In the genomic region with DNA sequence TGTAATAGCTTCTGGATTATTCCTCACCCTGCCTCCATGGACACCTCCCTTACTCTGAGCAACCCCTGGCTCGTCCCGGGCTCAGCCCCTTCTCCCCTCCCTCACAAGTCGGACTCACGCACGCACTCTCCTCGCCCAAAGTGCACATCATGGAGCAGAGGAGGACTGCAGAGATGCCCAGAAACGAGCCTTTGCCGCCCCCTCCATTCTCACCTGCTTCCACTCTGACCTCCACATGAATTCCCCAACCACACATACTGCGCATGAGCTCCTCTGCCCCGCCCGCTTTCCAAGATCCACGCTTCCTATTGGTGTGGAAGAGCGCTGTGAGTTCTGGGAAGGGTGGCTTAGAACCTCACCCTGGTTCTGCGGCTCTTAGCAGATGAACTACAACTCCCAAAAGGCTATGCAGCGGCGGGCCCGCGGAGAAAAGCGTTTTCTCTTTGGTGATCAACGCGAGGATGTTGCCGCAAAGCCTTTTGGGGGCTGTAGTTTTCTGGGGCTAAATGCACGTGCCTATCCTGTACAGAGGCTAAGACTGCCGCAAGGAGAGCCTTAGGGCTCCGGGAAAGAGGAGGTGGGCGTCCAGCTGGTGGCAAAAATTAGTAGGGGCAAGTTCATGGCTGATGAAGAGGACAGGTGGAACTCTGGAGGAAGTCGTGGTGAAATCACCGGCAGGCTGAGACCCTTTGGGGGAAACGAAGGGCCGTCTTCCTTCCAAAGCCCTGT, we compare ENCODE assay signal across 1 cellular context.
TF ChIP-seq lines count a peak whose summit lies in the region.

Gene PHB1 (minus strand): TSS at position 261 of the 729 bp plus-strand sequence. CDS start 1,618 bp downstream, outside the sequence.

TF ChIP-seq in K562, 482 proteins besides CTCF, POLR2A, EP300 and RAD21 (continued from another document and continues in another):
- TF ChIP-seq ZNF609 (CRISPR knock-in tag; IDR thresholded peaks at IDR 0.05; ENCODE audit: borderline replicate concordance) (no peak), SP1 (CRISPR knock-in tag; IDR thresholded peaks at IDR 0.05) (peak; percentile 85), COPS2 (conservative IDR thresholded peaks at IDR 0.05) (no peak), USF2 (CRISPR knock-in tag; IDR thresholded peaks at IDR 0.05) (peak; percentile 25; the same call in 1 of the 2 replicates), ZFPM2 (CRISPR knock-in tag; IDR thresholded peaks at IDR 0.05) (no peak), ILK (tag; IDR thresholded peaks at IDR 0.05; ENCODE audit: borderline replicate concordance, low read depth) (no peak), ZNF668 (CRISPR knock-in tag; IDR thresholded peaks at IDR 0.05) (no peak), EGR1 (conservative IDR thresholded peaks at IDR 0.05) (peak; percentile 63), ASH1L (IDR thresholded peaks at IDR 0.05; ENCODE audit: borderline replicate concordance, low read depth, partially characterized antibody) (peak; percentile 87), ATF7 (IDR thresholded peaks at IDR 0.05) (peak; percentile 14; the same call in 1 of the 2 replicates), PKNOX1 (IDR thresholded peaks at IDR 0.05) (no peak), MBD2 (IDR thresholded peaks at IDR 0.05; ENCODE audit: borderline replicate concordance, low read depth) (peak; percentile 100), PYGO2 (tag; IDR thresholded peaks at IDR 0.05) (no peak), RFX1 (IDR thresholded peaks at IDR 0.05) (no peak), NCOA2 (IDR thresholded peaks at IDR 0.05; ENCODE audit: partially characterized antibody in 2 of 2) (no peak), SLC30A9 (CRISPR knock-in tag; IDR thresholded peaks at IDR 0.05) (no peak), POLR2B (IDR thresholded peaks at IDR 0.05; ENCODE audit: low read depth, partially characterized antibody) (peak; percentile 81), POLR2AphosphoS5 (IDR thresholded peaks at IDR 0.05; ENCODE audit: control insufficient read depth, insufficient read depth, low read depth, low read length) (peak; percentile 57; the same call in 1 of the 2 replicates), ERF (CRISPR knock-in tag; IDR thresholded peaks at IDR 0.05) (no peak), HLTF (IDR thresholded peaks at IDR 0.05) (no peak), TEAD1 (CRISPR knock-in tag; IDR thresholded peaks at IDR 0.05) (peak; percentile 50 to 59; a peak in 2 of 4 replicates), PML (IDR thresholded peaks at IDR 0.05; ENCODE audit: low read length) (peak; percentile 46), GATAD2A (IDR thresholded peaks at IDR 0.05) (no peak), ZNF76 (CRISPR knock-in tag; IDR thresholded peaks at IDR 0.05; ENCODE audit: borderline replicate concordance) (0 out of 2 replicates have a peak, but pooled peaks have one; percentile 49), GTF2E2 (tag; IDR thresholded peaks at IDR 0.05) (no peak), RB1 (IDR thresholded peaks at IDR 0.05; ENCODE audit: low read depth) (0 out of 2 replicates have a peak, but pooled peaks have one; percentile 11), SNRNP70 (optimal IDR thresholded peaks at IDR 0.05; ENCODE audit: low read depth, low read length) (no peak)
- TF ChIP-seq, protein P1, sequence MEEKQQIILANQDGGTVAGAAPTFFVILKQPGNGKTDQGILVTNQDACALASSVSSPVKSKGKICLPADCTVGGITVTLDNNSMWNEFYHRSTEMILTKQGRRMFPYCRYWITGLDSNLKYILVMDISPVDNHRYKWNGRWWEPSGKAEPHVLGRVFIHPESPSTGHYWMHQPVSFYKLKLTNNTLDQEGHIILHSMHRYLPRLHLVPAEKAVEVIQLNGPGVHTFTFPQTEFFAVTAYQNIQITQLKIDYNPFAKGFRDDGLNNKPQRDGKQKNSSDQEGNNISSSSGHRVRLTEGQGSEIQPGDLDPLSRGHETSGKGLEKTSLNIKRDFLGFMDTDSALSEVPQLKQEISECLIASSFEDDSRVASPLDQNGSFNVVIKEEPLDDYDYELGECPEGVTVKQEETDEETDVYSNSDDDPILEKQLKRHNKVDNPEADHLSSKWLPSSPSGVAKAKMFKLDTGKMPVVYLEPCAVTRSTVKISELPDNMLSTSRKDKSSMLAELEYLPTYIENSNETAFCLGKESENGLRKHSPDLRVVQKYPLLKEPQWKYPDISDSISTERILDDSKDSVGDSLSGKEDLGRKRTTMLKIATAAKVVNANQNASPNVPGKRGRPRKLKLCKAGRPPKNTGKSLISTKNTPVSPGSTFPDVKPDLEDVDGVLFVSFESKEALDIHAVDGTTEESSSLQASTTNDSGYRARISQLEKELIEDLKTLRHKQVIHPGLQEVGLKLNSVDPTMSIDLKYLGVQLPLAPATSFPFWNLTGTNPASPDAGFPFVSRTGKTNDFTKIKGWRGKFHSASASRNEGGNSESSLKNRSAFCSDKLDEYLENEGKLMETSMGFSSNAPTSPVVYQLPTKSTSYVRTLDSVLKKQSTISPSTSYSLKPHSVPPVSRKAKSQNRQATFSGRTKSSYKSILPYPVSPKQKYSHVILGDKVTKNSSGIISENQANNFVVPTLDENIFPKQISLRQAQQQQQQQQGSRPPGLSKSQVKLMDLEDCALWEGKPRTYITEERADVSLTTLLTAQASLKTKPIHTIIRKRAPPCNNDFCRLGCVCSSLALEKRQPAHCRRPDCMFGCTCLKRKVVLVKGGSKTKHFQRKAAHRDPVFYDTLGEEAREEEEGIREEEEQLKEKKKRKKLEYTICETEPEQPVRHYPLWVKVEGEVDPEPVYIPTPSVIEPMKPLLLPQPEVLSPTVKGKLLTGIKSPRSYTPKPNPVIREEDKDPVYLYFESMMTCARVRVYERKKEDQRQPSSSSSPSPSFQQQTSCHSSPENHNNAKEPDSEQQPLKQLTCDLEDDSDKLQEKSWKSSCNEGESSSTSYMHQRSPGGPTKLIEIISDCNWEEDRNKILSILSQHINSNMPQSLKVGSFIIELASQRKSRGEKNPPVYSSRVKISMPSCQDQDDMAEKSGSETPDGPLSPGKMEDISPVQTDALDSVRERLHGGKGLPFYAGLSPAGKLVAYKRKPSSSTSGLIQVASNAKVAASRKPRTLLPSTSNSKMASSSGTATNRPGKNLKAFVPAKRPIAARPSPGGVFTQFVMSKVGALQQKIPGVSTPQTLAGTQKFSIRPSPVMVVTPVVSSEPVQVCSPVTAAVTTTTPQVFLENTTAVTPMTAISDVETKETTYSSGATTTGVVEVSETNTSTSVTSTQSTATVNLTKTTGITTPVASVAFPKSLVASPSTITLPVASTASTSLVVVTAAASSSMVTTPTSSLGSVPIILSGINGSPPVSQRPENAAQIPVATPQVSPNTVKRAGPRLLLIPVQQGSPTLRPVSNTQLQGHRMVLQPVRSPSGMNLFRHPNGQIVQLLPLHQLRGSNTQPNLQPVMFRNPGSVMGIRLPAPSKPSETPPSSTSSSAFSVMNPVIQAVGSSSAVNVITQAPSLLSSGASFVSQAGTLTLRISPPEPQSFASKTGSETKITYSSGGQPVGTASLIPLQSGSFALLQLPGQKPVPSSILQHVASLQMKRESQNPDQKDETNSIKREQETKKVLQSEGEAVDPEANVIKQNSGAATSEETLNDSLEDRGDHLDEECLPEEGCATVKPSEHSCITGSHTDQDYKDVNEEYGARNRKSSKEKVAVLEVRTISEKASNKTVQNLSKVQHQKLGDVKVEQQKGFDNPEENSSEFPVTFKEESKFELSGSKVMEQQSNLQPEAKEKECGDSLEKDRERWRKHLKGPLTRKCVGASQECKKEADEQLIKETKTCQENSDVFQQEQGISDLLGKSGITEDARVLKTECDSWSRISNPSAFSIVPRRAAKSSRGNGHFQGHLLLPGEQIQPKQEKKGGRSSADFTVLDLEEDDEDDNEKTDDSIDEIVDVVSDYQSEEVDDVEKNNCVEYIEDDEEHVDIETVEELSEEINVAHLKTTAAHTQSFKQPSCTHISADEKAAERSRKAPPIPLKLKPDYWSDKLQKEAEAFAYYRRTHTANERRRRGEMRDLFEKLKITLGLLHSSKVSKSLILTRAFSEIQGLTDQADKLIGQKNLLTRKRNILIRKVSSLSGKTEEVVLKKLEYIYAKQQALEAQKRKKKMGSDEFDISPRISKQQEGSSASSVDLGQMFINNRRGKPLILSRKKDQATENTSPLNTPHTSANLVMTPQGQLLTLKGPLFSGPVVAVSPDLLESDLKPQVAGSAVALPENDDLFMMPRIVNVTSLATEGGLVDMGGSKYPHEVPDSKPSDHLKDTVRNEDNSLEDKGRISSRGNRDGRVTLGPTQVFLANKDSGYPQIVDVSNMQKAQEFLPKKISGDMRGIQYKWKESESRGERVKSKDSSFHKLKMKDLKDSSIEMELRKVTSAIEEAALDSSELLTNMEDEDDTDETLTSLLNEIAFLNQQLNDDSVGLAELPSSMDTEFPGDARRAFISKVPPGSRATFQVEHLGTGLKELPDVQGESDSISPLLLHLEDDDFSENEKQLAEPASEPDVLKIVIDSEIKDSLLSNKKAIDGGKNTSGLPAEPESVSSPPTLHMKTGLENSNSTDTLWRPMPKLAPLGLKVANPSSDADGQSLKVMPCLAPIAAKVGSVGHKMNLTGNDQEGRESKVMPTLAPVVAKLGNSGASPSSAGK (IDR thresholded peaks at IDR 0.05), result peak; percentile 22; the same call in 1 of the 2 replicates
- TF ChIP-seq, protein P2, sequence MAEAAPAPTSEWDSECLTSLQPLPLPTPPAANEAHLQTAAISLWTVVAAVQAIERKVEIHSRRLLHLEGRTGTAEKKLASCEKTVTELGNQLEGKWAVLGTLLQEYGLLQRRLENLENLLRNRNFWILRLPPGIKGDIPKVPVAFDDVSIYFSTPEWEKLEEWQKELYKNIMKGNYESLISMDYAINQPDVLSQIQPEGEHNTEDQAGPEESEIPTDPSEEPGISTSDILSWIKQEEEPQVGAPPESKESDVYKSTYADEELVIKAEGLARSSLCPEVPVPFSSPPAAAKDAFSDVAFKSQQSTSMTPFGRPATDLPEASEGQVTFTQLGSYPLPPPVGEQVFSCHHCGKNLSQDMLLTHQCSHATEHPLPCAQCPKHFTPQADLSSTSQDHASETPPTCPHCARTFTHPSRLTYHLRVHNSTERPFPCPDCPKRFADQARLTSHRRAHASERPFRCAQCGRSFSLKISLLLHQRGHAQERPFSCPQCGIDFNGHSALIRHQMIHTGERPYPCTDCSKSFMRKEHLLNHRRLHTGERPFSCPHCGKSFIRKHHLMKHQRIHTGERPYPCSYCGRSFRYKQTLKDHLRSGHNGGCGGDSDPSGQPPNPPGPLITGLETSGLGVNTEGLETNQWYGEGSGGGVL (CRISPR knock-in tag; IDR thresholded peaks at IDR 0.05), result no peak
- TF ChIP-seq, protein P3, sequence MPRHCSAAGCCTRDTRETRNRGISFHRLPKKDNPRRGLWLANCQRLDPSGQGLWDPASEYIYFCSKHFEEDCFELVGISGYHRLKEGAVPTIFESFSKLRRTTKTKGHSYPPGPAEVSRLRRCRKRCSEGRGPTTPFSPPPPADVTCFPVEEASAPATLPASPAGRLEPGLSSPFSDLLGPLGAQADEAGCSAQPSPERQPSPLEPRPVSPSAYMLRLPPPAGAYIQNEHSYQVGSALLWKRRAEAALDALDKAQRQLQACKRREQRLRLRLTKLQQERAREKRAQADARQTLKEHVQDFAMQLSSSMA (CRISPR knock-in tag; IDR thresholded peaks at IDR 0.05), result no peak
- TF ChIP-seq, protein P4, sequence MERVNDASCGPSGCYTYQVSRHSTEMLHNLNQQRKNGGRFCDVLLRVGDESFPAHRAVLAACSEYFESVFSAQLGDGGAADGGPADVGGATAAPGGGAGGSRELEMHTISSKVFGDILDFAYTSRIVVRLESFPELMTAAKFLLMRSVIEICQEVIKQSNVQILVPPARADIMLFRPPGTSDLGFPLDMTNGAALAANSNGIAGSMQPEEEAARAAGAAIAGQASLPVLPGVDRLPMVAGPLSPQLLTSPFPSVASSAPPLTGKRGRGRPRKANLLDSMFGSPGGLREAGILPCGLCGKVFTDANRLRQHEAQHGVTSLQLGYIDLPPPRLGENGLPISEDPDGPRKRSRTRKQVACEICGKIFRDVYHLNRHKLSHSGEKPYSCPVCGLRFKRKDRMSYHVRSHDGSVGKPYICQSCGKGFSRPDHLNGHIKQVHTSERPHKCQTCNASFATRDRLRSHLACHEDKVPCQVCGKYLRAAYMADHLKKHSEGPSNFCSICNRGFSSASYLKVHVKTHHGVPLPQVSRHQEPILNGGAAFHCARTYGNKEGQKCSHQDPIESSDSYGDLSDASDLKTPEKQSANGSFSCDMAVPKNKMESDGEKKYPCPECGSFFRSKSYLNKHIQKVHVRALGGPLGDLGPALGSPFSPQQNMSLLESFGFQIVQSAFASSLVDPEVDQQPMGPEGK (CRISPR knock-in tag; IDR thresholded peaks at IDR 0.05; ENCODE audit: borderline replicate concordance), result no peak
